In the genomic region with DNA sequence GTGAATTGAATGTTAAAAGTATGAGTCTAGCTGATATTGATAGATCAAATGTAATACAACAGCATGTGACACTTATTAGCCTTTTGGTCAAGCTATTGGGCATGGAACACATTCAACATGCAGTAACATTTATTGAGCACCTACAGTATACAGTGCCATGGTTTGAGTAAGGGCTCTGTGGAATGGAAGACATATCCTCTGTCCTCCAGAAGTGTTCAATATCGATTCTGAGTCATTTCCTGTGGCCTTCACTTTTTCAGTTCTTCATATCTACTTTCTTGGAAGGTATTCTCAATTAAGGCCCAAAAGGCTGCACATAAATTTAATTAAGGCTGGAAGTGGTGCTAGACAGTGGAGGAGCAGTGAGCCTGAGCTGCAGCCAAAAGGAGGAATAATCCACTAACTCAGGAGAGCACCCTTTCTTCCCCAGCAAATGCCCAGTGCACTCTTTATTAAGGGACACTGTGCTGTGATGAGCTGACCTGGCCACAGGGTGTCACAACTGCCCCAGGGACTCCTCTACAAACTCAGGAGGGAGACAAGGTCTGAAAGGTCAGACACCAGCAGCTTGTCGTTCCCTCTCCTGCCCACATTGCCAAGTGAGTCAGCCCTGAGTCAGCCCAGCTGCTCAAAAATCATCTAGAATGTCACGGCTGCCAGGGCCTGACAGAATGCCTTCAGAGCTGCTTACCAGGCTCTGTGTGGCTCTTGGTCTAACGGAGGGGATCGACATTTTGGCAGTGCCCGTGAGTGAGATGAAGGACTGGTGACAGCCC, we compare ENCODE assay signal across 1 cellular context.
TF ChIP-seq lines count a peak whose summit lies in the region.

No MANE protein-coding gene starts in this region.

TF ChIP-seq in H1, 55 proteins besides CTCF, POLR2A, EP300 and RAD21 (continued from another document):
- TF ChIP-seq BACH1 (IDR thresholded peaks at IDR 0.05; ENCODE audit: low read length) = peak; percentile 94
